Comparison of ENCODE assay signal across 26 cellular contexts in genomic region chr14:64422753-64423152, GRCh38. TPM values are rescaled to one million over a fixed set of nuclear protein-coding genes. Genes with fewer than 3 reads are reported as not detected.
A peak's percentile ranks its signal among the peaks of the same experiment; 100 is the strongest.
DNase-seq lines count a peak whose midpoint lies in the region; ATAC-seq and TF ChIP-seq lines count a peak whose summit lies in the region.
"Had no signal": no experiment of that assay in that cellular context is flagged by ENCODE, and none has a peak within 500 bp of the region (broad histone marks: within the 10 kb centered on the region; RNA-seq: fewer than 3 reads in every experiment).

No MANE protein-coding gene starts in this region.

- no peaks in the 10 kb centered on the region for H3K9me3 Mint-ChIP-seq in activated CD8-positive, alpha-beta T cell treated with anti-CD3 and anti-CD28 coated beads for 36 hours
- no peaks in the 10 kb centered on the region for H3K9me3 Mint-ChIP-seq in activated CD8-positive, alpha-beta T cell treated with anti-CD3 and anti-CD28 coated beads, Interleukin-2, amount 10 ng/mL, durations not matched to agents 7 days and 5 days (ENCODE audit: insufficient read depth)
- no peaks in the 10 kb centered on the region for H3K9me3 Mint-ChIP-seq in activated CD4-positive, alpha-beta memory T cell treated with anti-CD3 and anti-CD28 coated beads, Interleukin-2, amount 10 ng/mL, durations not matched to agents 7 days and 5 days
- no peaks in the 10 kb centered on the region for H3K9me3 Mint-ChIP-seq in stimulated activated effector memory CD8-positive, alpha-beta T cell treated with anti-CD3 and anti-CD28 coated beads, Interleukin-12 subunit alpha, Interleukin-12 subunit beta, amount 100 ng/mL, for 72 hours
- H3K9me3 Mint-ChIP-seq: naive thymus-derived CD8-positive, alpha-beta T cell had no signal

- H3K36me3 ChIP-seq in mucosa of descending colon (ENCODE audit: low read depth) = no peaks in the 10 kb centered on the region

- H3K4me1 Mint-ChIP-seq in activated CD8-positive, alpha-beta T cell treated with anti-CD3 and anti-CD28 coated beads for 36 hours (ENCODE audit: low read depth) = peaks cover 12% of the 10 kb centered on the region
- H3K4me1 Mint-ChIP-seq in activated CD8-positive, alpha-beta T cell treated with anti-CD3 and anti-CD28 coated beads, Interleukin-2, amount 10 ng/mL, durations not matched to agents 7 days and 5 days (ENCODE audit: low read depth) = peaks cover 4% of the 10 kb centered on the region
- H3K4me1 Mint-ChIP-seq in activated CD4-positive, alpha-beta memory T cell treated with anti-CD3 and anti-CD28 coated beads, Interleukin-2, amount 10 ng/mL, durations not matched to agents 7 days and 5 days = peaks cover 27% of the 10 kb centered on the region
- peaks cover 12% of the 10 kb centered on the region for H3K4me1 Mint-ChIP-seq in stimulated activated effector memory CD8-positive, alpha-beta T cell treated with anti-CD3 and anti-CD28 coated beads, Interleukin-12 subunit alpha, Interleukin-12 subunit beta, amount 100 ng/mL, for 72 hours

- H3K4me3 ChIP-seq in mucosa of descending colon = no peak overlapping the region
- H3K4me3 ChIP-seq: GM23248, heart left ventricle, smooth muscle cell, upper lobe of left lung had no signal

- intact Hi-C loops in activated CD8-positive, alpha-beta T cell treated with anti-CD3 and anti-CD28 coated beads for 36 hours (cut with micrococcal nuclease) = no loop called here
- intact Hi-C loops in mucosa of descending colon (cut with DNase I, micrococcal nuclease) = no loop called here

- ATAC-seq in activated CD8-positive, alpha-beta T cell treated with anti-CD3 and anti-CD28 coated beads for 36 hours = peak; percentile 72
- no peak for ATAC-seq in activated CD8-positive, alpha-beta T cell treated with anti-CD3 and anti-CD28 coated beads, Interleukin-2, amount 10 ng/mL, durations not matched to agents 7 days and 5 days
- peak; percentile 75 for ATAC-seq in HG02870 (IDR thresholded peaks at IDR 0.05; ENCODE audit: unreplicated experiment)
- peak; percentile 93 for ATAC-seq in stimulated activated effector memory CD8-positive, alpha-beta T cell treated with anti-CD3 and anti-CD28 coated beads, Interleukin-12 subunit alpha, Interleukin-12 subunit beta, amount 100 ng/mL, for 72 hours
- ATAC-seq in mucosa of descending colon = no peak
- ATAC-seq: heart left ventricle; left colon; naive thymus-derived CD8-positive, alpha-beta T cell had no signal

- H3K27ac Mint-ChIP-seq in activated CD8-positive, alpha-beta T cell treated with anti-CD3 and anti-CD28 coated beads for 36 hours = peak overlapping the region; percentile 43
- H3K27ac Mint-ChIP-seq in activated CD8-positive, alpha-beta T cell treated with anti-CD3 and anti-CD28 coated beads, Interleukin-2, amount 10 ng/mL, durations not matched to agents 7 days and 5 days = no peak overlapping the region
- peak overlapping the region; percentile 36 for H3K27ac Mint-ChIP-seq in activated CD4-positive, alpha-beta memory T cell treated with anti-CD3 and anti-CD28 coated beads, Interleukin-2, amount 10 ng/mL, durations not matched to agents 7 days and 5 days
- H3K27ac Mint-ChIP-seq in stimulated activated effector memory CD8-positive, alpha-beta T cell treated with anti-CD3 and anti-CD28 coated beads, Interleukin-12 subunit alpha, Interleukin-12 subunit beta, amount 100 ng/mL, for 72 hours = peak overlapping the region; percentile 81

- H3K27me3 Mint-ChIP-seq in activated CD8-positive, alpha-beta T cell treated with anti-CD3 and anti-CD28 coated beads for 36 hours = no peaks in the 10 kb centered on the region
- H3K27me3 Mint-ChIP-seq in activated CD8-positive, alpha-beta T cell treated with anti-CD3 and anti-CD28 coated beads, Interleukin-2, amount 10 ng/mL, durations not matched to agents 7 days and 5 days (ENCODE audit: low read depth) = no peaks in the 10 kb centered on the region
- no peaks in the 10 kb centered on the region for H3K27me3 Mint-ChIP-seq in activated CD4-positive, alpha-beta memory T cell treated with anti-CD3 and anti-CD28 coated beads, Interleukin-2, amount 10 ng/mL, durations not matched to agents 7 days and 5 days
- H3K27me3 Mint-ChIP-seq: naive thymus-derived CD8-positive, alpha-beta T cell had no signal

- POLR2A ChIA-PET in activated CD8-positive, alpha-beta T cell treated with anti-CD3 and anti-CD28 coated beads for 36 hours (lab: Charles Lee) = interaction anchor here (0.8 kb wide), 1 partner anchor 15 kb away, joined by 3 read pairs; no protein-coding TSS in a partner anchor
- POLR2A ChIA-PET in activated CD8-positive, alpha-beta T cell treated with anti-CD3 and anti-CD28 coated beads, Interleukin-2, amount 10 ng/mL, durations not matched to agents 7 days and 5 days (lab: Charles Lee) = interaction anchor here (0.6 to 0.7 kb wide), 2 partner anchors 12 to 35 kb away, joined by 3 to 5 read pairs; partner anchors contain the start of gene MTHFD1
- POLR2A ChIA-PET in activated CD4-positive, alpha-beta memory T cell treated with anti-CD3 and anti-CD28 coated beads, Interleukin-2, amount 10 ng/mL, durations not matched to agents 7 days and 5 days (lab: Charles Lee) = interaction anchor here (0.7 to 2.8 kb wide), 4 partner anchors 22 to 82 kb away, joined by 3 to 15 read pairs (median 4); partner anchors contain the start of genes MTHFD1 and ZBTB1

- no peak for DNase-seq in activated CD8-positive, alpha-beta T cell treated with anti-CD3 and anti-CD28 coated beads for 36 hours
- DNase-seq in activated CD8-positive, alpha-beta T cell treated with anti-CD3 and anti-CD28 coated beads, Interleukin-2, amount 10 ng/mL, durations not matched to agents 7 days and 5 days = no peak
- DNase-seq in activated CD4-positive, alpha-beta memory T cell treated with anti-CD3 and anti-CD28 coated beads, Interleukin-2, amount 10 ng/mL, durations not matched to agents 7 days and 5 days = no peak
- DNase-seq in stimulated activated effector memory CD8-positive, alpha-beta T cell treated with anti-CD3 and anti-CD28 coated beads, Interleukin-12 subunit alpha, Interleukin-12 subunit beta, amount 100 ng/mL, for 72 hours (ENCODE audit: low spot score in 2 of 2) = no peak
- DNase-seq in HCEC 1CT = no peak
- DNase-seq in mucosa of descending colon = no peak
- DNase-seq in ecto neural progenitor cell (ENCODE audit: low spot score) = no peak
- DNase-seq: activated naive CD4-positive, alpha-beta T cell treated with Interleukin-2 at 50 U/mL for 16 hours; COR-L47; DMS79; GM23248; heart left ventricle; left colon; mesendoderm; MV-4-11; naive thymus-derived CD8-positive, alpha-beta T cell; NCI-H1694 treated with DMSO at 0.1 percent for 48 hours; NCI-H2171 treated with DMSO at 0.1 percent for 48 hours; NCI-H69; retina; SK-N-SH; stimulated activated CD4-positive, alpha-beta T cell treated with anti-CD3 and anti-CD28 coated beads, Interleukin-4, amount 100 ng/mL, for 1 hour; T-helper 9 cell; upper lobe of left lung had no signal

- no peak overlapping the region for H3K4me3 Mint-ChIP-seq in activated CD8-positive, alpha-beta T cell treated with anti-CD3 and anti-CD28 coated beads for 36 hours
- no peak overlapping the region for H3K4me3 Mint-ChIP-seq in activated CD8-positive, alpha-beta T cell treated with anti-CD3 and anti-CD28 coated beads, Interleukin-2, amount 10 ng/mL, durations not matched to agents 7 days and 5 days
- no peak overlapping the region for H3K4me3 Mint-ChIP-seq in activated CD4-positive, alpha-beta memory T cell treated with anti-CD3 and anti-CD28 coated beads, Interleukin-2, amount 10 ng/mL, durations not matched to agents 7 days and 5 days
- no peak overlapping the region for H3K4me3 Mint-ChIP-seq in stimulated activated effector memory CD8-positive, alpha-beta T cell treated with anti-CD3 and anti-CD28 coated beads, Interleukin-12 subunit alpha, Interleukin-12 subunit beta, amount 100 ng/mL, for 72 hours
- H3K4me3 Mint-ChIP-seq: naive thymus-derived CD8-positive, alpha-beta T cell had no signal

- TF ChIP-seq CTCF in activated CD8-positive, alpha-beta T cell treated with anti-CD3 and anti-CD28 coated beads for 36 hours (IDR thresholded peaks at IDR 0.05) = no peak
- TF ChIP-seq CTCF in mucosa of descending colon (IDR thresholded peaks at IDR 0.05) = no peak

- no peaks in the 10 kb centered on the region for H3K9me3 ChIP-seq in mucosa of descending colon
- H3K9me3 ChIP-seq: heart left ventricle, SK-N-SH, upper lobe of left lung had no signal

- CTCF ChIA-PET in activated CD8-positive, alpha-beta T cell treated with anti-CD3 and anti-CD28 coated beads for 36 hours (lab: Charles Lee) = interaction anchor here (0.7 to 5.8 kb wide), 7 partner anchors 7 to 120 kb away, joined by 3 to 36 read pairs (median 3); no protein-coding TSS in a partner anchor
- CTCF ChIA-PET in activated CD8-positive, alpha-beta T cell treated with anti-CD3 and anti-CD28 coated beads, Interleukin-2, amount 10 ng/mL, durations not matched to agents 7 days and 5 days (lab: Charles Lee) = interaction anchor here (1.3 to 8.3 kb wide), 3 partner anchors 9 to 13 kb away, joined by 4 to 89 read pairs (median 5); no protein-coding TSS in a partner anchor
- CTCF ChIA-PET in activated CD4-positive, alpha-beta memory T cell treated with anti-CD3 and anti-CD28 coated beads, Interleukin-2, amount 10 ng/mL, durations not matched to agents 7 days and 5 days (lab: Charles Lee) = interaction anchor here (0.9 to 2.0 kb wide), 3 partner anchors 9 to 88 kb away, joined by 3 to 4 read pairs (median 4); no protein-coding TSS in a partner anchor

- H3K4me1 ChIP-seq in mucosa of descending colon (ENCODE audit: low read depth) = no peaks in the 10 kb centered on the region
- H3K4me1 ChIP-seq: heart left ventricle, upper lobe of left lung had no signal

- peaks cover 66% of the 10 kb centered on the region for H3K36me3 Mint-ChIP-seq in activated CD8-positive, alpha-beta T cell treated with anti-CD3 and anti-CD28 coated beads for 36 hours (ENCODE audit: low read depth)
- peaks cover 80% of the 10 kb centered on the region for H3K36me3 Mint-ChIP-seq in activated CD8-positive, alpha-beta T cell treated with anti-CD3 and anti-CD28 coated beads, Interleukin-2, amount 10 ng/mL, durations not matched to agents 7 days and 5 days (ENCODE audit: low read depth)
- H3K36me3 Mint-ChIP-seq in activated CD4-positive, alpha-beta memory T cell treated with anti-CD3 and anti-CD28 coated beads, Interleukin-2, amount 10 ng/mL, durations not matched to agents 7 days and 5 days (ENCODE audit: low read depth) = peaks cover 79% of the 10 kb centered on the region
- peaks cover 100% of the 10 kb centered on the region for H3K36me3 Mint-ChIP-seq in stimulated activated effector memory CD8-positive, alpha-beta T cell treated with anti-CD3 and anti-CD28 coated beads, Interleukin-12 subunit alpha, Interleukin-12 subunit beta, amount 100 ng/mL, for 72 hours

RNA-seq across cellular contexts. Expression of gene MTHFD1, which starts 34.6 kb away (rescaled TPM):
- 100 to 1,000 TPM; 237 to 241 TPM for total RNA-seq in activated CD8-positive, alpha-beta T cell treated with anti-CD3 and anti-CD28 coated beads for 36 hours
- 100 to 1,000 TPM; 231 to 238 TPM for total RNA-seq in activated CD8-positive, alpha-beta T cell treated with anti-CD3 and anti-CD28 coated beads, Interleukin-2, amount 10 ng/mL, durations not matched to agents 7 days and 5 days
- total RNA-seq in activated CD4-positive, alpha-beta memory T cell treated with anti-CD3 and anti-CD28 coated beads, Interleukin-2, amount 10 ng/mL, durations not matched to agents 7 days and 5 days = 100 to 1,000 TPM; 142 to 147 TPM
- 10 to 100 TPM; 35.9 to 73.3 (median 37.3) TPM for total RNA-seq in mucosa of descending colon

RNA-seq across cellular contexts. Expression of gene AKAP5, which starts 42.5 kb away (rescaled TPM):
- total RNA-seq in activated CD8-positive, alpha-beta T cell treated with anti-CD3 and anti-CD28 coated beads for 36 hours = 1 to 10 TPM; 1.3 to 1.6 TPM
- total RNA-seq in activated CD8-positive, alpha-beta T cell treated with anti-CD3 and anti-CD28 coated beads, Interleukin-2, amount 10 ng/mL, durations not matched to agents 7 days and 5 days = 1 to 10 TPM; 1.9 to 2.1 TPM
- under 1 TPM; 0.88 TPM for total RNA-seq in activated CD4-positive, alpha-beta memory T cell treated with anti-CD3 and anti-CD28 coated beads, Interleukin-2, amount 10 ng/mL, durations not matched to agents 7 days and 5 days
- 1 to 10 TPM; 3.9 to 8.0 (median 7.4) TPM for total RNA-seq in mucosa of descending colon

Comparison
In these comparisons a context has a peak if more than half of its experiments do, and no peak if none do; other contexts are left out.
1. ATAC-seq: peak in activated CD8-positive, alpha-beta T cell treated with anti-CD3 and anti-CD28 coated beads for 36 hours (single experiment), HG02870 (single experiment) and stimulated activated effector memory CD8-positive, alpha-beta T cell treated with anti-CD3 and anti-CD28 coated beads, Interleukin-12 subunit alpha, Interleukin-12 subunit beta, amount 100 ng/mL, for 72 hours (single experiment); none in activated CD8-positive, alpha-beta T cell treated with anti-CD3 and anti-CD28 coated beads, Interleukin-2, amount 10 ng/mL, durations not matched to agents 7 days and 5 days (single experiment) and mucosa of descending colon (single experiment).